Comparison of ENCODE assay signal across 1 cellular context in the genomic region with DNA sequence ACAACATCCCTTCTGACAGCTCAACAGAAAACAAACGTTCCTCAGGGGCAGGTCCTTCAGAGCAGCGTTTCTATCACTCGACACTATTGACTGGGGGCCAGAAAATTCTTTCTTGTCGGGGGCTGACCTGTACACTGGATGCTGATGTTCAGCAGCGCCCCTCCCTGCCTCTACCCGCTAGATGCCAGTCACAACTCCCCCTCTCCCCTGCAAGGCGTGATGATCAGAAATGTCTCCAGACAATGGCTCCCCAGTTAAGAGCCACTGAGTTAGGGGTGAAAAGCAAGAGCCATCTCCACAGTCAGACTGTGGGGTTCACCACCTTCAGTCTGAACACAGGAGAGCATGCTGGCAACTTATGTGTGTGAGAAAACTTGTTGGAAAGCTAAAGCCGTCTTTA.
TF ChIP-seq lines count a peak whose summit lies in the region.

No MANE protein-coding gene starts in this region.

TF ChIP-seq in GM23338, 12 proteins besides CTCF, POLR2A, EP300 and RAD21:
- TF ChIP-seq ETS1 (IDR thresholded peaks at IDR 0.05) = no peak
- no peak for TF ChIP-seq EZH2phosphoT487 (IDR thresholded peaks at IDR 0.05; ENCODE audit: unreplicated experiment)
- TF ChIP-seq POLR2AphosphoS5 (IDR thresholded peaks at IDR 0.05; ENCODE audit: low read depth) = no peak
- no peak for TF ChIP-seq NANOG (IDR thresholded peaks at IDR 0.05; ENCODE audit: borderline replicate concordance)
- TF ChIP-seq, protein P1, sequence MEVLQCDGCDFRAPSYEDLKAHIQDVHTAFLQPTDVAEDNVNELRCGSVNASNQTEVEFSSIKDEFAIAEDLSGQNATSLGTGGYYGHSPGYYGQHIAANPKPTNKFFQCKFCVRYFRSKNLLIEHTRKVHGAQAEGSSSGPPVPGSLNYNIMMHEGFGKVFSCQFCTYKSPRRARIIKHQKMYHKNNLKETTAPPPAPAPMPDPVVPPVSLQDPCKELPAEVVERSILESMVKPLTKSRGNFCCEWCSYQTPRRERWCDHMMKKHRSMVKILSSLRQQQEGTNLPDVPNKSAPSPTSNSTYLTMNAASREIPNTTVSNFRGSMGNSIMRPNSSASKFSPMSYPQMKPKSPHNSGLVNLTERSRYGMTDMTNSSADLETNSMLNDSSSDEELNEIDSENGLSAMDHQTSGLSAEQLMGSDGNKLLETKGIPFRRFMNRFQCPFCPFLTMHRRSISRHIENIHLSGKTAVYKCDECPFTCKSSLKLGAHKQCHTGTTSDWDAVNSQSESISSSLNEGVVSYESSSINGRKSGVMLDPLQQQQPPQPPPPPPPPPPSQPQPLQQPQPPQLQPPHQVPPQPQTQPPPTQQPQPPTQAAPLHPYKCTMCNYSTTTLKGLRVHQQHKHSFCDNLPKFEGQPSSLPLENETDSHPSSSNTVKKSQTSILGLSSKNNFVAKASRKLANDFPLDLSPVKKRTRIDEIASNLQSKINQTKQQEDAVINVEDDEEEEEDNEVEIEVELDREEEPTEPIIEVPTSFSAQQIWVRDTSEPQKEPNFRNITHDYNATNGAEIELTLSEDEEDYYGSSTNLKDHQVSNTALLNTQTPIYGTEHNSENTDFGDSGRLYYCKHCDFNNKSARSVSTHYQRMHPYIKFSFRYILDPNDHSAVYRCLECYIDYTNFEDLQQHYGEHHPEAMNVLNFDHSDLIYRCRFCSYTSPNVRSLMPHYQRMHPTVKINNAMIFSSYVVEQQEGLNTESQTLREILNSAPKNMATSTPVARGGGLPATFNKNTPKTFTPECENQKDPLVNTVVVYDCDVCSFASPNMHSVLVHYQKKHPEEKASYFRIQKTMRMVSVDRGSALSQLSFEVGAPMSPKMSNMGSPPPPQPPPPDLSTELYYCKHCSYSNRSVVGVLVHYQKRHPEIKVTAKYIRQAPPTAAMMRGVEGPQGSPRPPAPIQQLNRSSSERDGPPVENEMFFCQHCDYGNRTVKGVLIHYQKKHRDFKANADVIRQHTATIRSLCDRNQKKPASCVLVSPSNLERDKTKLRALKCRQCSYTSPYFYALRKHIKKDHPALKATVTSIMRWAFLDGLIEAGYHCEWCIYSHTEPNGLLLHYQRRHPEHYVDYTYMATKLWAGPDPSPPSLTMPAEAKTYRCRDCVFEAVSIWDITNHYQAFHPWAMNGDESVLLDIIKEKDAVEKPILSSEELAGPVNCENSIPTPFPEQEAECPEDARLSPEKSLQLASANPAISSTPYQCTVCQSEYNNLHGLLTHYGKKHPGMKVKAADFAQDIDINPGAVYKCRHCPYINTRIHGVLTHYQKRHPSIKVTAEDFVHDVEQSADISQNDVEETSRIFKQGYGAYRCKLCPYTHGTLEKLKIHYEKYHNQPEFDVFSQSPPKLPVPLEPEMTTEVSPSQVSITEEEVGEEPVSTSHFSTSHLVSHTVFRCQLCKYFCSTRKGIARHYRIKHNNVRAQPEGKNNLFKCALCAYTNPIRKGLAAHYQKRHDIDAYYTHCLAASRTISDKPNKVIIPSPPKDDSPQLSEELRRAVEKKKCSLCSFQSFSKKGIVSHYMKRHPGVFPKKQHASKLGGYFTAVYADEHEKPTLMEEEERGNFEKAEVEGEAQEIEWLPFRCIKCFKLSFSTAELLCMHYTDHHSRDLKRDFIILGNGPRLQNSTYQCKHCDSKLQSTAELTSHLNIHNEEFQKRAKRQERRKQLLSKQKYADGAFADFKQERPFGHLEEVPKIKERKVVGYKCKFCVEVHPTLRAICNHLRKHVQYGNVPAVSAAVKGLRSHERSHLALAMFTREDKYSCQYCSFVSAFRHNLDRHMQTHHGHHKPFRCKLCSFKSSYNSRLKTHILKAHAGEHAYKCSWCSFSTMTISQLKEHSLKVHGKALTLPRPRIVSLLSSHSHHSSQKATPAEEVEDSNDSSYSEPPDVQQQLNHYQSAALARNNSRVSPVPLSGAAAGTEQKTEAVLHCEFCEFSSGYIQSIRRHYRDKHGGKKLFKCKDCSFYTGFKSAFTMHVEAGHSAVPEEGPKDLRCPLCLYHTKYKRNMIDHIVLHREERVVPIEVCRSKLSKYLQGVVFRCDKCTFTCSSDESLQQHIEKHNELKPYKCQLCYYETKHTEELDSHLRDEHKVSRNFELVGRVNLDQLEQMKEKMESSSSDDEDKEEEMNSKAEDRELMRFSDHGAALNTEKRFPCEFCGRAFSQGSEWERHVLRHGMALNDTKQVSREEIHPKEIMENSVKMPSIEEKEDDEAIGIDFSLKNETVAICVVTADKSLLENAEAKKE (CRISPR knock-in tag; IDR thresholded peaks at IDR 0.05) = no peak
- no peak for TF ChIP-seq EZH2 (IDR thresholded peaks at IDR 0.05; ENCODE audit: low read depth, unreplicated experiment)
- no peak for TF ChIP-seq JUNB (IDR thresholded peaks at IDR 0.05; ENCODE audit: unreplicated experiment)
- TF ChIP-seq CREB1 (CRISPR knock-in tag; IDR thresholded peaks at IDR 0.05; ENCODE audit: low read depth) = no peak
- no peak for TF ChIP-seq STAT1 (IDR thresholded peaks at IDR 0.05; ENCODE audit: unreplicated experiment)
- TF ChIP-seq, protein P2, sequence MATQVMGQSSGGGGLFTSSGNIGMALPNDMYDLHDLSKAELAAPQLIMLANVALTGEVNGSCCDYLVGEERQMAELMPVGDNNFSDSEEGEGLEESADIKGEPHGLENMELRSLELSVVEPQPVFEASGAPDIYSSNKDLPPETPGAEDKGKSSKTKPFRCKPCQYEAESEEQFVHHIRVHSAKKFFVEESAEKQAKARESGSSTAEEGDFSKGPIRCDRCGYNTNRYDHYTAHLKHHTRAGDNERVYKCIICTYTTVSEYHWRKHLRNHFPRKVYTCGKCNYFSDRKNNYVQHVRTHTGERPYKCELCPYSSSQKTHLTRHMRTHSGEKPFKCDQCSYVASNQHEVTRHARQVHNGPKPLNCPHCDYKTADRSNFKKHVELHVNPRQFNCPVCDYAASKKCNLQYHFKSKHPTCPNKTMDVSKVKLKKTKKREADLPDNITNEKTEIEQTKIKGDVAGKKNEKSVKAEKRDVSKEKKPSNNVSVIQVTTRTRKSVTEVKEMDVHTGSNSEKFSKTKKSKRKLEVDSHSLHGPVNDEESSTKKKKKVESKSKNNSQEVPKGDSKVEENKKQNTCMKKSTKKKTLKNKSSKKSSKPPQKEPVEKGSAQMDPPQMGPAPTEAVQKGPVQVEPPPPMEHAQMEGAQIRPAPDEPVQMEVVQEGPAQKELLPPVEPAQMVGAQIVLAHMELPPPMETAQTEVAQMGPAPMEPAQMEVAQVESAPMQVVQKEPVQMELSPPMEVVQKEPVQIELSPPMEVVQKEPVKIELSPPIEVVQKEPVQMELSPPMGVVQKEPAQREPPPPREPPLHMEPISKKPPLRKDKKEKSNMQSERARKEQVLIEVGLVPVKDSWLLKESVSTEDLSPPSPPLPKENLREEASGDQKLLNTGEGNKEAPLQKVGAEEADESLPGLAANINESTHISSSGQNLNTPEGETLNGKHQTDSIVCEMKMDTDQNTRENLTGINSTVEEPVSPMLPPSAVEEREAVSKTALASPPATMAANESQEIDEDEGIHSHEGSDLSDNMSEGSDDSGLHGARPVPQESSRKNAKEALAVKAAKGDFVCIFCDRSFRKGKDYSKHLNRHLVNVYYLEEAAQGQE (IDR thresholded peaks at IDR 0.05; ENCODE audit: unreplicated experiment) = no peak
- no peak for TF ChIP-seq ZNF331 (CRISPR knock-in tag; IDR thresholded peaks at IDR 0.05; ENCODE audit: low read depth)
- TF ChIP-seq ZNF114 (CRISPR knock-in tag; IDR thresholded peaks at IDR 0.05) = no peak
